In the genomic region with DNA sequence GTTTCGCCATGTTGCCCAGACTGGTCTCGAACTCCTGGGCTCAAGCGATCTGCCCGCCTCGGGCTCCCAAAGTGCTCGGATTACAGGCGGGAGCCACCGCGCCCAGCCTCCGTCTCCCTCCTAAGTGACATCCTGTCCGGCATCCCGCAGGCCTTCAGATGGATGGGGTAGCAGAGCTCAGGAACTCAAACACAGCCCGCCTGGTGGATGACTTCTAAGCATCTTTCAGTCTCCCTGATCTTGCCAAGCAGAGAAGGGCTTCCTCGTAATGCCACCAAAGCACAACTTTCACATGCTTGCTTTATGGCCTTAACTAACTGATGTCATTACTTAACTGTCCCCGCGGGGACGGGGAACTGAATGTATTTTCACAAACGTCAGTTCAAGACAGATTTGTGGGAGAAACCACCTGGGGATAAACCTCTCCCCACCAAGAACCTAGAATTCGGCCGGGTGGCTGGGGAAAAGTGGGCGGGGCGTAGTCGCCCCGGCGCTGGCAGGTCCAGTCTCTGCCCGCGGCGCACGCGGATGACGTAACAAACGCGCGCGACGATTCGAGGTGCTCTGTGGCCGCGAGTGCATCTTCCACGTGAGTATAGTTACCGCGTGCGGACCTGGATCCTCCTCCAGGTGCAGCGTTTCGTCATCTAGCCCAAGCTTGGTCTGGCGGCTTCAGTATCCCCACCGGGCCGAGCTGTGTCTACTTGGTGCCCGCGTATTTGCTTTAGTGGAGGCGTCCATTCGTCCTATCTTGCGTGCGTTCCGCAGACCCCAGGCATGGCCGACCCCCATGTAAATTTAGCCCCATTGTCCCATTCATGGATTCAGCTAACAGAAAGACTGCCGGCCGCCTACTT, we compare ENCODE assay signal across 1 cellular context.
TF ChIP-seq lines count a peak whose summit lies in the region.

A gene with protein sequence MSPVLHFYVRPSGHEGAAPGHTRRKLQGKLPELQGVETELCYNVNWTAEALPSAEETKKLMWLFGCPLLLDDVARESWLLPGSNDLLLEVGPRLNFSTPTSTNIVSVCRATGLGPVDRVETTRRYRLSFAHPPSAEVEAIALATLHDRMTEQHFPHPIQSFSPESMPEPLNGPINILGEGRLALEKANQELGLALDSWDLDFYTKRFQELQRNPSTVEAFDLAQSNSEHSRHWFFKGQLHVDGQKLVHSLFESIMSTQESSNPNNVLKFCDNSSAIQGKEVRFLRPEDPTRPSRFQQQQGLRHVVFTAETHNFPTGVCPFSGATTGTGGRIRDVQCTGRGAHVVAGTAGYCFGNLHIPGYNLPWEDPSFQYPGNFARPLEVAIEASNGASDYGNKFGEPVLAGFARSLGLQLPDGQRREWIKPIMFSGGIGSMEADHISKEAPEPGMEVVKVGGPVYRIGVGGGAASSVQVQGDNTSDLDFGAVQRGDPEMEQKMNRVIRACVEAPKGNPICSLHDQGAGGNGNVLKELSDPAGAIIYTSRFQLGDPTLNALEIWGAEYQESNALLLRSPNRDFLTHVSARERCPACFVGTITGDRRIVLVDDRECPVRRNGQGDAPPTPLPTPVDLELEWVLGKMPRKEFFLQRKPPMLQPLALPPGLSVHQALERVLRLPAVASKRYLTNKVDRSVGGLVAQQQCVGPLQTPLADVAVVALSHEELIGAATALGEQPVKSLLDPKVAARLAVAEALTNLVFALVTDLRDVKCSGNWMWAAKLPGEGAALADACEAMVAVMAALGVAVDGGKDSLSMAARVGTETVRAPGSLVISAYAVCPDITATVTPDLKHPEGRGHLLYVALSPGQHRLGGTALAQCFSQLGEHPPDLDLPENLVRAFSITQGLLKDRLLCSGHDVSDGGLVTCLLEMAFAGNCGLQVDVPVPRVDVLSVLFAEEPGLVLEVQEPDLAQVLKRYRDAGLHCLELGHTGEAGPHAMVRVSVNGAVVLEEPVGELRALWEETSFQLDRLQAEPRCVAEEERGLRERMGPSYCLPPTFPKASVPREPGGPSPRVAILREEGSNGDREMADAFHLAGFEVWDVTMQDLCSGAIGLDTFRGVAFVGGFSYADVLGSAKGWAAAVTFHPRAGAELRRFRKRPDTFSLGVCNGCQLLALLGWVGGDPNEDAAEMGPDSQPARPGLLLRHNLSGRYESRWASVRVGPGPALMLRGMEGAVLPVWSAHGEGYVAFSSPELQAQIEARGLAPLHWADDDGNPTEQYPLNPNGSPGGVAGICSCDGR (N-terminal part only) (plus strand): TSS at position 539 of the 857 bp plus-strand sequence. CDS start 4,649 bp downstream, outside the sequence.

TF ChIP-seq in K562, 482 proteins besides CTCF, POLR2A, EP300 and RAD21 (continued from another document and continues in another):
- TF ChIP-seq, protein P1, sequence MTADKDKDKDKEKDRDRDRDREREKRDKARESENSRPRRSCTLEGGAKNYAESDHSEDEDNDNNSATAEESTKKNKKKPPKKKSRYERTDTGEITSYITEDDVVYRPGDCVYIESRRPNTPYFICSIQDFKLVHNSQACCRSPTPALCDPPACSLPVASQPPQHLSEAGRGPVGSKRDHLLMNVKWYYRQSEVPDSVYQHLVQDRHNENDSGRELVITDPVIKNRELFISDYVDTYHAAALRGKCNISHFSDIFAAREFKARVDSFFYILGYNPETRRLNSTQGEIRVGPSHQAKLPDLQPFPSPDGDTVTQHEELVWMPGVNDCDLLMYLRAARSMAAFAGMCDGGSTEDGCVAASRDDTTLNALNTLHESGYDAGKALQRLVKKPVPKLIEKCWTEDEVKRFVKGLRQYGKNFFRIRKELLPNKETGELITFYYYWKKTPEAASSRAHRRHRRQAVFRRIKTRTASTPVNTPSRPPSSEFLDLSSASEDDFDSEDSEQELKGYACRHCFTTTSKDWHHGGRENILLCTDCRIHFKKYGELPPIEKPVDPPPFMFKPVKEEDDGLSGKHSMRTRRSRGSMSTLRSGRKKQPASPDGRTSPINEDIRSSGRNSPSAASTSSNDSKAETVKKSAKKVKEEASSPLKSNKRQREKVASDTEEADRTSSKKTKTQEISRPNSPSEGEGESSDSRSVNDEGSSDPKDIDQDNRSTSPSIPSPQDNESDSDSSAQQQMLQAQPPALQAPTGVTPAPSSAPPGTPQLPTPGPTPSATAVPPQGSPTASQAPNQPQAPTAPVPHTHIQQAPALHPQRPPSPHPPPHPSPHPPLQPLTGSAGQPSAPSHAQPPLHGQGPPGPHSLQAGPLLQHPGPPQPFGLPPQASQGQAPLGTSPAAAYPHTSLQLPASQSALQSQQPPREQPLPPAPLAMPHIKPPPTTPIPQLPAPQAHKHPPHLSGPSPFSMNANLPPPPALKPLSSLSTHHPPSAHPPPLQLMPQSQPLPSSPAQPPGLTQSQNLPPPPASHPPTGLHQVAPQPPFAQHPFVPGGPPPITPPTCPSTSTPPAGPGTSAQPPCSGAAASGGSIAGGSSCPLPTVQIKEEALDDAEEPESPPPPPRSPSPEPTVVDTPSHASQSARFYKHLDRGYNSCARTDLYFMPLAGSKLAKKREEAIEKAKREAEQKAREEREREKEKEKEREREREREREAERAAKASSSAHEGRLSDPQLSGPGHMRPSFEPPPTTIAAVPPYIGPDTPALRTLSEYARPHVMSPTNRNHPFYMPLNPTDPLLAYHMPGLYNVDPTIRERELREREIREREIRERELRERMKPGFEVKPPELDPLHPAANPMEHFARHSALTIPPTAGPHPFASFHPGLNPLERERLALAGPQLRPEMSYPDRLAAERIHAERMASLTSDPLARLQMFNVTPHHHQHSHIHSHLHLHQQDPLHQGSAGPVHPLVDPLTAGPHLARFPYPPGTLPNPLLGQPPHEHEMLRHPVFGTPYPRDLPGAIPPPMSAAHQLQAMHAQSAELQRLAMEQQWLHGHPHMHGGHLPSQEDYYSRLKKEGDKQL (CRISPR knock-in tag; IDR thresholded peaks at IDR 0.05; ENCODE audit: borderline replicate concordance) = no peak
- TF ChIP-seq, protein P2, sequence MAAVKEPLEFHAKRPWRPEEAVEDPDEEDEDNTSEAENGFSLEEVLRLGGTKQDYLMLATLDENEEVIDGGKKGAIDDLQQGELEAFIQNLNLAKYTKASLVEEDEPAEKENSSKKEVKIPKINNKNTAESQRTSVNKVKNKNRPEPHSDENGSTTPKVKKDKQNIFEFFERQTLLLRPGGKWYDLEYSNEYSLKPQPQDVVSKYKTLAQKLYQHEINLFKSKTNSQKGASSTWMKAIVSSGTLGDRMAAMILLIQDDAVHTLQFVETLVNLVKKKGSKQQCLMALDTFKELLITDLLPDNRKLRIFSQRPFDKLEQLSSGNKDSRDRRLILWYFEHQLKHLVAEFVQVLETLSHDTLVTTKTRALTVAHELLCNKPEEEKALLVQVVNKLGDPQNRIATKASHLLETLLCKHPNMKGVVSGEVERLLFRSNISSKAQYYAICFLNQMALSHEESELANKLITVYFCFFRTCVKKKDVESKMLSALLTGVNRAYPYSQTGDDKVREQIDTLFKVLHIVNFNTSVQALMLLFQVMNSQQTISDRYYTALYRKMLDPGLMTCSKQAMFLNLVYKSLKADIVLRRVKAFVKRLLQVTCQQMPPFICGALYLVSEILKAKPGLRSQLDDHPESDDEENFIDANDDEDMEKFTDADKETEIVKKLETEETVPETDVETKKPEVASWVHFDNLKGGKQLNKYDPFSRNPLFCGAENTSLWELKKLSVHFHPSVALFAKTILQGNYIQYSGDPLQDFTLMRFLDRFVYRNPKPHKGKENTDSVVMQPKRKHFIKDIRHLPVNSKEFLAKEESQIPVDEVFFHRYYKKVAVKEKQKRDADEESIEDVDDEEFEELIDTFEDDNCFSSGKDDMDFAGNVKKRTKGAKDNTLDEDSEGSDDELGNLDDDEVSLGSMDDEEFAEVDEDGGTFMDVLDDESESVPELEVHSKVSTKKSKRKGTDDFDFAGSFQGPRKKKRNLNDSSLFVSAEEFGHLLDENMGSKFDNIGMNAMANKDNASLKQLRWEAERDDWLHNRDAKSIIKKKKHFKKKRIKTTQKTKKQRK (IDR thresholded peaks at IDR 0.05; ENCODE audit: borderline replicate concordance, low read depth, low read length) = no peak
- TF ChIP-seq SP1 (CRISPR knock-in tag; IDR thresholded peaks at IDR 0.05) (no peak), NONO (IDR thresholded peaks at IDR 0.05; ENCODE audit: low read depth in 2 of 2, low read length in 1 of 2) (no peak), ZFP30 (CRISPR knock-in tag; IDR thresholded peaks at IDR 0.05; ENCODE audit: borderline replicate concordance) (no peak), ZBTB7A (IDR thresholded peaks at IDR 0.05; ENCODE audit: borderline replicate concordance, control insufficient read depth, low read depth, low read length) (0 out of 2 replicates have a peak, but pooled peaks have one; percentile 52), TEAD1 (CRISPR knock-in tag; IDR thresholded peaks at IDR 0.05) (no peak; a peak in 1 of 4 replicates), DMBX1 (CRISPR knock-in tag; IDR thresholded peaks at IDR 0.05; ENCODE audit: borderline replicate concordance) (no peak), ASH1L (IDR thresholded peaks at IDR 0.05; ENCODE audit: borderline replicate concordance, low read depth, partially characterized antibody) (no peak), TEAD2 (tag; IDR thresholded peaks at IDR 0.05) (no peak), BCOR (IDR thresholded peaks at IDR 0.05) (no peak), CREBBP (IDR thresholded peaks at IDR 0.05; ENCODE audit: low read depth, low read length) (no peak), JUND (IDR thresholded peaks at IDR 0.05; ENCODE audit: borderline replicate concordance, low read depth, low read length) (peak; percentile 66), JUND (tag; IDR thresholded peaks at IDR 0.05; ENCODE audit: borderline replicate concordance, low read depth, low read length) (peak; percentile 60; the same call in 1 of the 3 replicates), ZNF347 (CRISPR knock-in tag; IDR thresholded peaks at IDR 0.05; ENCODE audit: low read depth) (no peak), NFE2L1 (tag; IDR thresholded peaks at IDR 0.05; ENCODE audit: borderline replicate concordance, low read depth) (no peak), SRSF3 (IDR thresholded peaks at IDR 0.05; ENCODE audit: insufficient read depth, low read length) (no peak)
- TF ChIP-seq, protein P3, sequence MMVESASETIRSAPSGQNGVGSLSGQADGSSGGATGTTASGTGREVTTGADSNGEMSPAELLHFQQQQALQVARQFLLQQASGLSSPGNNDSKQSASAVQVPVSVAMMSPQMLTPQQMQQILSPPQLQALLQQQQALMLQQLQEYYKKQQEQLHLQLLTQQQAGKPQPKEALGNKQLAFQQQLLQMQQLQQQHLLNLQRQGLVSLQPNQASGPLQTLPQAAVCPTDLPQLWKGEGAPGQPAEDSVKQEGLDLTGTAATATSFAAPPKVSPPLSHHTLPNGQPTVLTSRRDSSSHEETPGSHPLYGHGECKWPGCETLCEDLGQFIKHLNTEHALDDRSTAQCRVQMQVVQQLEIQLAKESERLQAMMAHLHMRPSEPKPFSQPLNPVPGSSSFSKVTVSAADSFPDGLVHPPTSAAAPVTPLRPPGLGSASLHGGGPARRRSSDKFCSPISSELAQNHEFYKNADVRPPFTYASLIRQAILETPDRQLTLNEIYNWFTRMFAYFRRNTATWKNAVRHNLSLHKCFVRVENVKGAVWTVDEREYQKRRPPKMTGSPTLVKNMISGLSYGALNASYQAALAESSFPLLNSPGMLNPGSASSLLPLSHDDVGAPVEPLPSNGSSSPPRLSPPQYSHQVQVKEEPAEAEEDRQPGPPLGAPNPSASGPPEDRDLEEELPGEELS (CRISPR knock-in tag; IDR thresholded peaks at IDR 0.05; ENCODE audit: borderline replicate concordance) = no peak
- TF ChIP-seq, protein P4, sequence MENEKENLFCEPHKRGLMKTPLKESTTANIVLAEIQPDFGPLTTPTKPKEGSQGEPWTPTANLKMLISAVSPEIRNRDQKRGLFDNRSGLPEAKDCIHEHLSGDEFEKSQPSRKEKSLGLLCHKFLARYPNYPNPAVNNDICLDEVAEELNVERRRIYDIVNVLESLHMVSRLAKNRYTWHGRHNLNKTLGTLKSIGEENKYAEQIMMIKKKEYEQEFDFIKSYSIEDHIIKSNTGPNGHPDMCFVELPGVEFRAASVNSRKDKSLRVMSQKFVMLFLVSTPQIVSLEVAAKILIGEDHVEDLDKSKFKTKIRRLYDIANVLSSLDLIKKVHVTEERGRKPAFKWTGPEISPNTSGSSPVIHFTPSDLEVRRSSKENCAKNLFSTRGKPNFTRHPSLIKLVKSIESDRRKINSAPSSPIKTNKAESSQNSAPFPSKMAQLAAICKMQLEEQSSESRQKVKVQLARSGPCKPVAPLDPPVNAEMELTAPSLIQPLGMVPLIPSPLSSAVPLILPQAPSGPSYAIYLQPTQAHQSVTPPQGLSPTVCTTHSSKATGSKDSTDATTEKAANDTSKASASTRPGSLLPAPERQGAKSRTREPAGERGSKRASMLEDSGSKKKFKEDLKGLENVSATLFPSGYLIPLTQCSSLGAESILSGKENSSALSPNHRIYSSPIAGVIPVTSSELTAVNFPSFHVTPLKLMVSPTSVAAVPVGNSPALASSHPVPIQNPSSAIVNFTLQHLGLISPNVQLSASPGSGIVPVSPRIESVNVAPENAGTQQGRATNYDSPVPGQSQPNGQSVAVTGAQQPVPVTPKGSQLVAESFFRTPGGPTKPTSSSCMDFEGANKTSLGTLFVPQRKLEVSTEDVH (IDR thresholded peaks at IDR 0.05; ENCODE audit: low read depth, partially characterized antibody) = no peak
- TF ChIP-seq, protein P5, sequence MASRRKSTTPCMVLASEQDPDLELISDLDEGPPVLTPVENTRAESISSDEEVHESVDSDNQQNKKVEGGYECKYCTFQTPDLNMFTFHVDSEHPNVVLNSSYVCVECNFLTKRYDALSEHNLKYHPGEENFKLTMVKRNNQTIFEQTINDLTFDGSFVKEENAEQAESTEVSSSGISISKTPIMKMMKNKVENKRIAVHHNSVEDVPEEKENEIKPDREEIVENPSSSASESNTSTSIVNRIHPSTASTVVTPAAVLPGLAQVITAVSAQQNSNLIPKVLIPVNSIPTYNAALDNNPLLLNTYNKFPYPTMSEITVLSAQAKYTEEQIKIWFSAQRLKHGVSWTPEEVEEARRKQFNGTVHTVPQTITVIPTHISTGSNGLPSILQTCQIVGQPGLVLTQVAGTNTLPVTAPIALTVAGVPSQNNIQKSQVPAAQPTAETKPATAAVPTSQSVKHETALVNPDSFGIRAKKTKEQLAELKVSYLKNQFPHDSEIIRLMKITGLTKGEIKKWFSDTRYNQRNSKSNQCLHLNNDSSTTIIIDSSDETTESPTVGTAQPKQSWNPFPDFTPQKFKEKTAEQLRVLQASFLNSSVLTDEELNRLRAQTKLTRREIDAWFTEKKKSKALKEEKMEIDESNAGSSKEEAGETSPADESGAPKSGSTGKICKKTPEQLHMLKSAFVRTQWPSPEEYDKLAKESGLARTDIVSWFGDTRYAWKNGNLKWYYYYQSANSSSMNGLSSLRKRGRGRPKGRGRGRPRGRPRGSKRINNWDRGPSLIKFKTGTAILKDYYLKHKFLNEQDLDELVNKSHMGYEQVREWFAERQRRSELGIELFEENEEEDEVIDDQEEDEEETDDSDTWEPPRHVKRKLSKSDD (conservative IDR thresholded peaks at IDR 0.05; ENCODE audit: low read length) = no peak
- TF ChIP-seq, protein P6, sequence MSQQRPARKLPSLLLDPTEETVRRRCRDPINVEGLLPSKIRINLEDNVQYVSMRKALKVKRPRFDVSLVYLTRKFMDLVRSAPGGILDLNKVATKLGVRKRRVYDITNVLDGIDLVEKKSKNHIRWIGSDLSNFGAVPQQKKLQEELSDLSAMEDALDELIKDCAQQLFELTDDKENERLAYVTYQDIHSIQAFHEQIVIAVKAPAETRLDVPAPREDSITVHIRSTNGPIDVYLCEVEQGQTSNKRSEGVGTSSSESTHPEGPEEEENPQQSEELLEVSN (IDR thresholded peaks at IDR 0.05; ENCODE audit: borderline replicate concordance in 1 of 2, extremely low read depth in 1 of 2, insufficient read depth in 1 of 2, insufficient read length in 1 of 2, low read depth in 1 of 2, low read length in 1 of 2, poor library complexity in 1 of 2, severe bottlenecking in 1 of 2) = peak; percentile 34 to 62
